20 cellular contexts compared by ENCODE assay signal in the genomic region with DNA sequence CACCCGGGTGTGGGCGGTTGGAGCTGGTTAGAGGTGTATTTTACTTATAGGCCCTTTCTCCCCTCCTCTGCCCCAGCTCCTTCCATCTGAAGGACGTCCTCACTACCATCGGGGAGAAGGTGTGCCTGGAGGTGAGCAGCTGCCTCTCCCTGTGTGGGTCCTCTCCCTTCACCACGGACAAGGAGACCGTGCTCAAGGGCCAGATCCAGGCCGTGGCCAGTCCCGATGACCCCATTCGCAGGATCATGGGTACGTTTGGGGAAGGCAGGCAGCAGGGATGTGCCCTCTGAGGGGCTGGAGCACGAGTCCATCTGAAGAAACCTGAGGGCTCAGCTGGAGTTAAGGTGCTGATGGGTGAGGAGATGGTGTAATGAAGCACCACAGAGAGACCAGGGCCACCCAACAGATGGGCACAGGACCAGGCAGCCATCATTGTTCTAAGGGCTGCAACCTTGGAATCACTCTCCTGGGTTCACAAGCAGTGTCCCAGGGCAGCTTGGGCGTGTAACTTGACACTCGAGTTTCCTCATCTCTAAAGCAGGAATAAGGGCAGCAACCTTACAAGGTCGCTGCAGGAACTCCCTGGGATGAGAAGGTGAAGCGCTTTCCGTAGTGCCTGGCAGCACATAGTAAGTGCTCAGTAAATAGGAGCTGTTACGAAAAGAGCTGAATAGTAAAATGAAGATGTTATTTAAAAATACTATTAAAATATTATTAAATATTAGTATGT.
"Had no signal": no experiment of that assay in that cellular context is flagged by ENCODE, and none has a peak within 500 bp of the region (broad histone marks: within the 10 kb centered on the region; RNA-seq: fewer than 3 reads in every experiment).

No MANE protein-coding gene starts in this region.

- H3K9me3 Mint-ChIP-seq: naive thymus-derived CD4-positive, alpha-beta T cell; stimulated activated naive B cell treated with anti-CD40 and anti-IgM and Interleukin-4, amounts not matched to agents 10 μg/mL and 1 μg/mL and 100 μg/mL, for 72 hours; stimulated activated naive CD8-positive, alpha-beta T cell treated with anti-CD3 and anti-CD28 coated beads, Interleukin-15, amount 100 ng/mL, for 72 hours had no signal

- DNase-seq: effector CD4-positive, alpha-beta T cell; heart left ventricle; hypothalamus; left colon; left ventricle myocardium superior; naive thymus-derived CD4-positive, alpha-beta T cell; ovary; sigmoid colon; stimulated activated CD4-positive, alpha-beta T cell treated with anti-CD3 and anti-CD28 coated beads, Interleukin-2, amount 100 ng/mL, for 24 hours; stimulated activated CD4-positive, alpha-beta T cell treated with anti-CD3 and anti-CD28 coated beads, Interleukin-4, amount 100 ng/mL, for 4 hours; stimulated activated naive B cell treated with anti-CD40 and anti-IgM and Interleukin-4, amounts not matched to agents 10 μg/mL and 1 μg/mL and 100 μg/mL, for 72 hours; stimulated activated naive CD8-positive, alpha-beta T cell treated with anti-CD3 and anti-CD28 coated beads, Interleukin-15, amount 100 ng/mL, for 72 hours; testis; upper lobe of right lung had no signal

- H3K27ac Mint-ChIP-seq: naive thymus-derived CD4-positive, alpha-beta T cell; stimulated activated naive B cell treated with anti-CD40 and anti-IgM and Interleukin-4, amounts not matched to agents 10 μg/mL and 1 μg/mL and 100 μg/mL, for 72 hours; stimulated activated naive CD8-positive, alpha-beta T cell treated with anti-CD3 and anti-CD28 coated beads, Interleukin-15, amount 100 ng/mL, for 72 hours had no signal

- H3K27me3 ChIP-seq: heart left ventricle, ovary, right atrium auricular region, sigmoid colon, testis, tibial nerve, upper lobe of right lung, vagina had no signal

- H3K4me3 ChIP-seq: coronary artery, heart left ventricle, lung, ovary, right atrium auricular region, sigmoid colon, skin epidermis, testis, tibial nerve, upper lobe of right lung, vagina had no signal

- H3K4me1 ChIP-seq: testis, upper lobe of right lung had no signal

- H3K36me3 ChIP-seq: ovary had no signal

- H3K27ac ChIP-seq: coronary artery, heart left ventricle, ovary, right atrium auricular region, sigmoid colon, skin epidermis, testis, tibial nerve, upper lobe of right lung, vagina had no signal

- H3K9me3 ChIP-seq: heart left ventricle, ovary, right atrium auricular region, sigmoid colon, testis, tibial nerve, upper lobe of right lung, vagina had no signal

- ATAC-seq: heart left ventricle; left colon; left ventricle myocardium superior; naive thymus-derived CD4-positive, alpha-beta T cell; stimulated activated naive B cell treated with anti-CD40 and anti-IgM and Interleukin-4, amounts not matched to agents 10 μg/mL and 1 μg/mL and 100 μg/mL, for 72 hours; stimulated activated naive CD8-positive, alpha-beta T cell treated with anti-CD3 and anti-CD28 coated beads, Interleukin-15, amount 100 ng/mL, for 72 hours; upper lobe of right lung had no signal
